In the genomic region with DNA sequence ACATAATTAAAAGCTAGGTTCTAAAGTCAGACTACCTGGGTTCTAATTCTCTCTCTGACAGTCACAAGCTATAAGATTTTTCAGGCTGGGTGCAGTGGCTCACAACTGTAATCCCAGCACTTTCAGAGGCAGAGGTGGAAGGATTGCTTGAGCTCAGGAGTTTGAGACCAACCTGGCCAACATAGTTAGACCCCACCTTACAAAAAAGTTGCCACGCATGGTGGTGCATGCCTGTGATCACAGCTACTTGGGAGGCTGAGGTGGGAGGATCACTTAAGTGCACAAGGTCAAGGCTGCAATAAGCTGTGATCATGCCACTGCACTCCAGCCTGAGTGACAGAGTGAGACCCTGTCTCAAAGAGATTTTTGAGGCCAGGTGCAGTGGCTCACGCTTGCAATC, we compare ENCODE assay signal across 27 cellular contexts. TPM values are rescaled to one million over a fixed set of nuclear protein-coding genes. Genes with fewer than 3 reads are reported as not detected.
"Had no signal": no experiment of that assay in that cellular context is flagged by ENCODE, and none has a peak within 500 bp of the region (broad histone marks: within the 10 kb centered on the region; RNA-seq: fewer than 3 reads in every experiment).

No MANE protein-coding gene starts in this region.

- H3K9me3 Mint-ChIP-seq: activated T-cell treated with anti-CD3 and anti-CD28 coated beads, Interleukin-2, amount 50 U/mL, for 72 hours had no signal

- H3K4me1 ChIP-seq: SJCRH30 had no signal

- H3K27ac Mint-ChIP-seq: activated CD4-positive, alpha-beta T cell treated with anti-CD3 and anti-CD28 coated beads for 36 hours; activated T-cell treated with anti-CD3 and anti-CD28 coated beads, Interleukin-2, amount 50 U/mL, for 72 hours had no signal

- ATAC-seq: activated CD4-positive, alpha-beta T cell treated with anti-CD3 and anti-CD28 coated beads for 36 hours; activated T-cell treated with anti-CD3 and anti-CD28 coated beads, Interleukin-2, amount 50 U/mL, for 72 hours; K562 had no signal

- DNase-seq: activated CD4-positive, alpha-beta T cell treated with anti-CD3 and anti-CD28 coated beads for 36 hours; activated CD4-positive, alpha-beta T cell treated with anti-CD3 and anti-CD28 coated beads, Interleukin-2, amount 50 U/mL, for 1 hour; activated CD8-positive, alpha-beta memory T cell treated with anti-CD3 and anti-CD28 coated beads for 24 hours; activated naive CD4-positive, alpha-beta T cell treated with anti-CD3 and anti-CD28 coated beads, Interleukin-2, amount 50 U/mL, for 16 hours; activated T-cell treated with anti-CD3 and anti-CD28 coated beads, Interleukin-2, amount 50 U/mL, for 72 hours; adrenal gland; anterior cingulate cortex; cerebellar nuclear complex; Karpas-422; MM.1S; NCI-H1105; NCI-H1436; NCI-H1694 treated with DMSO at 0.1 percent for 48 hours; NCI-H2029 treated with DMSO at 0.1 percent for 48 hours; NCI-H510A treated with DMSO at 0.1 percent for 48 hours; NCI-H69; NK-92 treated with Interleukin-12 subunit alpha and Interleukin-12 subunit beta, amount 100 ng/mL, for 24 hours; Peyer's patch; Right ventricle myocardium superior; SJCRH30; SK-N-SH; T-helper 1 cell; WERI-Rb-1 had no signal

- H3K4me3 Mint-ChIP-seq: activated CD4-positive, alpha-beta T cell treated with anti-CD3 and anti-CD28 coated beads for 36 hours; activated T-cell treated with anti-CD3 and anti-CD28 coated beads, Interleukin-2, amount 50 U/mL, for 72 hours had no signal

- H3K27me3 ChIP-seq: adrenal gland, Peyer's patch, SJCRH30 had no signal

- H3K27ac ChIP-seq: adrenal gland, Peyer's patch, RWPE1, SJCRH30, WERI-Rb-1 had no signal

- H3K27me3 Mint-ChIP-seq: activated CD4-positive, alpha-beta T cell treated with anti-CD3 and anti-CD28 coated beads for 36 hours had no signal

RNA-seq across cellular contexts. Expression of a gene that starts 8.0 kb away (rescaled TPM):
- total RNA-seq: SJCRH30 had no signal

RNA-seq across cellular contexts. Expression of a gene that starts 13.8 kb away (rescaled TPM):
- total RNA-seq: activated CD4-positive, alpha-beta T cell treated with anti-CD3 and anti-CD28 coated beads for 36 hours; SJCRH30; T-helper 2 cell treated with Interferon-gamma antibody and Interleukin-4, amounts not matched to agents 100 ng/mL and 5 ng/mL, for 36 hours had no signal
- polyA plus RNA-seq: SK-N-SH had no signal

RNA-seq across cellular contexts. Expression of a gene that starts 37.6 kb away (rescaled TPM):
- total RNA-seq: cardiac septum, Right ventricle myocardium superior, SJCRH30 had no signal
